ENCODE assay signal across 23 cellular contexts in the genomic region with DNA sequence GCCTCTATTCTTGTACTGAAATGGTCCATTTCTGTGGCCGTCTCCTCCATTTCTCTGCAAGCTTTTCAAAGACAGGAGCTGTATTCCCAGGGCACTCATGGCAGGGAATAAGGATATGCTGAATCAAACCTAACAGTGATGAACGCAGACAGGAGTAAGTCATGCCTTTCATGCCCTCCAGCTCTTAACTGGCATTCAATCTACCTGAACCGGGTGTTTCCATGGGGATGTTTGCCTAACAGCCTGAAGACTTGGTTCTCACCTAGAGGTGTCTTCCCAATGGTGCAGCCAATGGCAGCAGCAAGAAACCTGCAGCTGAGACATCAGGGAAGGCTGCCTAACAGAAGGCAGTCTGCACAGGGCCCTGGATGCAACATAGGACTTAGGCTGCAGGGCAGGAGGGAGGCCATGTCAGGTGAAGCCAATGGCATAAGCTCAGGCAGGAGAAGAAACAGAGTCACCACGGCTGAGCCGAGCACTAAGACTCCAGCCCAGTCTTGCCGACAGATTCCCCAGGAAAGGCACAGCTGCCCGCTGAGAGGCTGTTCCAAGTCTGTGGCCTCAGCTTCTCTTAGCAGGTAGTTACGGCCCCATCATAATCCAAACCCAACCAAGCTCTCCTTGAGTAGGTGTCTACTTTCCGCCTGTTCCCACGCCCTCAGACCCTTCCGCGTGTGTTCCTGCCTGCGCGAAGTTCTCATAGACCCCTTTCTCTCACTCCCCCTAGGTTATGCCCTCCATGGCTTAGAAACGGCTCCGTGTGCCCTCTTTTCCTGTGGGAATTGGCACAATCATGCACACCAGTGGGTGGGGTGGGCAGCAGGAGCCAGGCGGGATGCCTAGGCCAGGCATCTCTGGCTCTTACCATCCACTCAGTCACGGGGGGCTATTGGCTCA. TPM values are rescaled to one million over a fixed set of nuclear protein-coding genes. Genes with fewer than 3 reads are reported as not detected.
DNase-seq lines count a peak whose midpoint lies in the region; ATAC-seq, FAIRE-seq and TF ChIP-seq lines count a peak whose summit lies in the region.
"Had no signal": no experiment of that assay in that cellular context is flagged by ENCODE, and none has a peak within 500 bp of the region (broad histone marks: within the 10 kb centered on the region; RNA-seq: fewer than 3 reads in every experiment).

No MANE protein-coding gene starts in this region.

- H3K4me1 Mint-ChIP-seq in astrocyte (ENCODE audit: low read depth, unreplicated experiment) = peaks cover 35% of the 10 kb centered on the region

- peak overlapping the region; percentile 11 for H3K27ac ChIP-seq in AG04450 (ENCODE audit: low read depth, low read length)
- no peak overlapping the region for H3K27ac ChIP-seq in astrocyte (ENCODE audit: low read depth, low read length)
- H3K27ac ChIP-seq: ascending aorta, epithelial cell of prostate, stomach, tibial artery had no signal

- H3K36me3 ChIP-seq in H7 (replicated peaks; ENCODE audit: control insufficient read depth, insufficient read depth, low read length) (no peaks in the 10 kb centered on the region), astrocyte (ENCODE audit: insufficient read depth, low read length) (no peaks in the 10 kb centered on the region)
- H3K36me3 ChIP-seq: ascending aorta, stomach, tibial artery had no signal

- no peak for FAIRE-seq in astrocyte (lab: Jason Lieb, UNC)
- FAIRE-seq: D721Med had no signal

- POLR2A ChIA-PET in AG04450 (lab: Yijun Ruan, JAX) = no interaction called here

- TF ChIP-seq CTCF in AG04450 (IDR thresholded peaks at IDR 0.05; ENCODE audit: low read depth, low read length) = no peak
- no peak for TF ChIP-seq CTCF in astrocyte (IDR thresholded peaks at IDR 0.05; ENCODE audit: insufficient read depth, low read depth, low read length)

- DNase-seq in AG04450 (ENCODE audit: low read depth, low spot score) (no peak), H7 (peak; percentile 26), astrocyte (ENCODE audit: low read depth) (no peak), mesenteric fat pad (ENCODE audit: low spot score) (peak; percentile 49), erythroblast (lab: John Stamatoyannopoulos, UW) (no peak)
- DNase-seq: EL; NCI-H1105 treated with DMSO at 0.1 percent for 48 hours; NCI-H2107; NCI-H510A treated with DMSO at 0.1 percent for 48 hours; stimulated activated CD8-positive, alpha-beta memory T cell treated with anti-CD3 and anti-CD28 coated beads, Interleukin-4, amount 100 ng/mL, for 48 hours; stomach had no signal

- H3K4me3 ChIP-seq in AG04450 (ENCODE audit: low read depth, low read length) (no peak overlapping the region), H7 (ENCODE audit: insufficient read depth, low read depth, low read length) (no peak overlapping the region), astrocyte (ENCODE audit: insufficient read depth, low read depth, low read length) (no peak overlapping the region)
- H3K4me3 ChIP-seq: ascending aorta, stomach, tibial artery had no signal

- ATAC-seq in GM19324 (IDR thresholded peaks at IDR 0.05; ENCODE audit: low FRiP score, unreplicated experiment) (no peak), HG02938 (IDR thresholded peaks at IDR 0.05; ENCODE audit: unreplicated experiment) (no peak), HG03469 (IDR thresholded peaks at IDR 0.05; ENCODE audit: unreplicated experiment) (no peak)
- ATAC-seq: left lobe of liver; natural killer cell treated with Interleukin-12 subunit alpha and Interleukin-12 subunit beta and Interleukin-15 and Interleukin-18, amount 100 ng/mL, for 72 hours; WTC11 had no signal

- H3K36me3 Mint-ChIP-seq in astrocyte (ENCODE audit: low read depth, unreplicated experiment) = no peaks in the 10 kb centered on the region
- H3K36me3 Mint-ChIP-seq: activated naive CD4-positive, alpha-beta T cell treated with anti-CD3 and anti-CD28 coated beads, Interleukin-2, amount 50 U/mL, for 24 hours; natural killer cell treated with Interleukin-12 subunit alpha and Interleukin-12 subunit beta and Interleukin-15 and Interleukin-18, amount 100 ng/mL, for 72 hours; WTC11 had no signal

- peaks cover 3% of the 10 kb centered on the region for H3K9me3 Mint-ChIP-seq in astrocyte (ENCODE audit: unreplicated experiment)
- H3K9me3 Mint-ChIP-seq: activated naive CD4-positive, alpha-beta T cell treated with anti-CD3 and anti-CD28 coated beads, Interleukin-2, amount 50 U/mL, for 24 hours; central memory CD8-positive, alpha-beta T cell; natural killer cell treated with Interleukin-12 subunit alpha and Interleukin-12 subunit beta and Interleukin-15 and Interleukin-18, amount 100 ng/mL, for 72 hours; WTC11 had no signal

- H3K79me2 ChIP-seq in astrocyte (ENCODE audit: insufficient read depth, low read length) = no peaks in the 10 kb centered on the region

- no peak overlapping the region for H2AFZ ChIP-seq in astrocyte (ENCODE audit: low read depth, low read length)

- CTCF ChIA-PET in AG04450 (lab: Charles Lee) = interaction anchor here (1.0 to 1.1 kb wide), 2 partner anchors 92 to 204 kb away, joined by 3 read pairs; no protein-coding TSS in a partner anchor

- H3K4me2 ChIP-seq in astrocyte (ENCODE audit: low read length) = no peak overlapping the region

- peak overlapping the region; percentile 26 for H3K27ac Mint-ChIP-seq in astrocyte (ENCODE audit: unreplicated experiment)
- H3K27ac Mint-ChIP-seq: activated naive CD4-positive, alpha-beta T cell treated with anti-CD3 and anti-CD28 coated beads, Interleukin-2, amount 50 U/mL, for 24 hours; natural killer cell treated with Interleukin-12 subunit alpha and Interleukin-12 subunit beta and Interleukin-15 and Interleukin-18, amount 100 ng/mL, for 72 hours; WTC11 had no signal

- H3K9me3 ChIP-seq in AG04450 (ENCODE audit: control insufficient read depth, insufficient read depth, low read length) (no peaks in the 10 kb centered on the region), astrocyte (ENCODE audit: insufficient read depth, low read depth, low read length) (no peaks in the 10 kb centered on the region)
- H3K9me3 ChIP-seq: ascending aorta, stomach, tibial artery had no signal

- peaks cover 31% of the 10 kb centered on the region for H3K4me1 ChIP-seq in astrocyte (ENCODE audit: insufficient read depth, low read length)

- H3K27me3 ChIP-seq in AG04450 (ENCODE audit: control insufficient read depth, insufficient read depth, low read length) (no peaks in the 10 kb centered on the region), H7 (ENCODE audit: control insufficient read depth, insufficient read depth, low read length) (no peaks in the 10 kb centered on the region), astrocyte (ENCODE audit: insufficient read depth, low read length) (no peaks in the 10 kb centered on the region)
- H3K27me3 ChIP-seq: ascending aorta had no signal

- H4K20me1 ChIP-seq in astrocyte (ENCODE audit: insufficient read depth, low read length) = no peaks in the 10 kb centered on the region

- H3K4me3 Mint-ChIP-seq in astrocyte (ENCODE audit: unreplicated experiment) = no peak overlapping the region
- H3K4me3 Mint-ChIP-seq: activated naive CD4-positive, alpha-beta T cell treated with anti-CD3 and anti-CD28 coated beads, Interleukin-2, amount 50 U/mL, for 24 hours; central memory CD8-positive, alpha-beta T cell; natural killer cell treated with Interleukin-12 subunit alpha and Interleukin-12 subunit beta and Interleukin-15 and Interleukin-18, amount 100 ng/mL, for 72 hours; WTC11 had no signal

- peaks cover 7% of the 10 kb centered on the region for H3K27me3 Mint-ChIP-seq in astrocyte (ENCODE audit: low read depth, unreplicated experiment)

- no peak for TF ChIP-seq POLR2A in erythroblast (IDR thresholded peaks at IDR 0.05; ENCODE audit: low read length)

- no peak overlapping the region for H3K9ac ChIP-seq in astrocyte (ENCODE audit: low read length)

RNA-seq across cellular contexts. Expression of gene VWF, which starts 44.1 kb away (rescaled TPM):
- 0.22 and 0.35 TPM in 2 replicates for polyA plus RNA-seq in AG04450 (2011; rRNA removed)
- 0.64 and 1.0 TPM in 2 replicates for polyA minus RNA-seq in AG04450 (2011; rRNA and poly(A)+ RNA removed)
- total RNA-seq in H7 (2014; rRNA removed; shearing (Covaris generic)) = 1.6 and 2.3 TPM in 2 replicates
- total RNA-seq in astrocyte (0.23 and 0.82 TPM in 2 replicates), mesenteric fat pad (733 TPM)
- total RNA-seq: natural killer cell treated with Interleukin-12 subunit alpha and Interleukin-12 subunit beta and Interleukin-15 and Interleukin-18, amount 100 ng/mL, for 72 hours had no signal

Comparison
In these comparisons a context has a peak if more than half of its experiments do, and no peak if none do; other contexts are left out.
1. DNase-seq: peak in H7 (single experiment) and mesenteric fat pad (single experiment); none in AG04450 (single experiment), astrocyte (single experiment) and erythroblast (0 of 2).
2. RNA of gene VWF, which starts 44.1 kb away (total RNA-seq): 733 TPM in mesenteric fat pad (single experiment); 1.6 to 2.3 TPM in H7 and 0.23 to 0.82 TPM in astrocyte; every median in the first group is over 100 times any median in the second.